In genomic region chr4:102439835-102440234, GRCh38 we compare ENCODE assay signal across 10 cellular contexts.
DNase-seq lines count a peak whose midpoint lies in the region; ATAC-seq and TF ChIP-seq lines count a peak whose summit lies in the region.
"Had no signal": no experiment of that assay in that cellular context is flagged by ENCODE, and none has a peak within 500 bp of the region (broad histone marks: within the 10 kb centered on the region; RNA-seq: fewer than 3 reads in every experiment).

No MANE protein-coding gene starts in this region.

- H3K27ac ChIP-seq in GM23248 (peak overlapping the region; percentile 94), body of pancreas (no peak overlapping the region), suprapubic skin (peak overlapping the region; percentile 81)

- TF ChIP-seq EP300 in suprapubic skin (IDR thresholded peaks at IDR 0.05) = no peak

- TF ChIP-seq POLR2A in body of pancreas (IDR thresholded peaks at IDR 0.05) = no peak
- no peak for TF ChIP-seq POLR2A in suprapubic skin (IDR thresholded peaks at IDR 0.05)

- POLR2A ChIA-PET in naive thymus-derived CD8-positive, alpha-beta T cell (lab: Charles Lee) = no interaction called here

- peak overlapping the region; percentile 84 for H3K9ac ChIP-seq in GM23248

- TF ChIP-seq CTCF in body of pancreas (IDR thresholded peaks at IDR 0.05) (no peak), suprapubic skin (IDR thresholded peaks at IDR 0.05) (no peak)

- in situ Hi-C loops in GM23248 (cut with MboI) = loop anchor here (10.0 kb wide), 1 partner anchor 565 kb away; no protein-coding TSS in a partner anchor

- H3K27ac Mint-ChIP-seq in naive thymus-derived CD8-positive, alpha-beta T cell = no peak overlapping the region
- H3K27ac Mint-ChIP-seq: memory B cell had no signal

- intact Hi-C loops in body of pancreas (cut with DNase I) = no loop called here

- no peaks in the 10 kb centered on the region for H4K20me1 ChIP-seq in GM23248 (ENCODE audit: insufficient read depth)

- peak overlapping the region; percentile 60; the same call in 1 of the 2 replicates for H2AFZ ChIP-seq in GM23248

- H3K27me3 ChIP-seq in GM23248 (replicated peaks; ENCODE audit: insufficient read depth) (no peaks in the 10 kb centered on the region), body of pancreas (no peaks in the 10 kb centered on the region), suprapubic skin (no peaks in the 10 kb centered on the region)

- H3K4me3 ChIP-seq in GM23248 = peak overlapping the region; percentile 54
- H3K4me3 ChIP-seq in body of pancreas = no peak overlapping the region
- no peak overlapping the region for H3K4me3 ChIP-seq in suprapubic skin

- no peaks in the 10 kb centered on the region for H3K9me2 ChIP-seq in GM23248 (ENCODE audit: insufficient read depth)

- no peaks in the 10 kb centered on the region for H3K4me1 Mint-ChIP-seq in naive thymus-derived CD8-positive, alpha-beta T cell
- H3K4me1 Mint-ChIP-seq: memory B cell had no signal

- H3K9me3 ChIP-seq in GM23248 (ENCODE audit: low read depth) (no peaks in the 10 kb centered on the region), body of pancreas (no peaks in the 10 kb centered on the region), suprapubic skin (peaks cover under 1% of the 10 kb centered on the region)

- ATAC-seq in body of pancreas (peak; percentile 30), GM18868 (IDR thresholded peaks at IDR 0.05; ENCODE audit: unreplicated experiment) (no peak)
- ATAC-seq in naive thymus-derived CD8-positive, alpha-beta T cell = no peak

- peaks cover 18% of the 10 kb centered on the region for H3F3A ChIP-seq in GM23248 (ENCODE audit: insufficient read depth)

- H3K36me3 ChIP-seq in GM23248 (ENCODE audit: low read depth) (no peaks in the 10 kb centered on the region), body of pancreas (replicated peaks in 1 of 2; ENCODE audit: insufficient read depth in 1 of 2, low read depth in 2 of 2) (no peaks in the 10 kb centered on the region), suprapubic skin (no peaks in the 10 kb centered on the region)

- H3K9me3 Mint-ChIP-seq in naive thymus-derived CD8-positive, alpha-beta T cell = no peaks in the 10 kb centered on the region
- H3K9me3 Mint-ChIP-seq: memory B cell had no signal

- no peaks in the 10 kb centered on the region for H3K79me2 ChIP-seq in GM23248 (ENCODE audit: insufficient read depth)

- H3K4me2 ChIP-seq in GM23248 (ENCODE audit: unreplicated experiment) = peak overlapping the region; percentile 79

- H3K4me3 Mint-ChIP-seq in naive thymus-derived CD8-positive, alpha-beta T cell = no peak overlapping the region
- H3K4me3 Mint-ChIP-seq: memory B cell had no signal

- no peaks in the 10 kb centered on the region for H3K27me3 Mint-ChIP-seq in naive thymus-derived CD8-positive, alpha-beta T cell

- DNase-seq in GM23248 (peak; percentile 83), body of pancreas (peak in 1 of 4 donors; percentile 5), iris pigment epithelial cell (ENCODE audit: low read depth) (peak; percentile 93), suprapubic skin (ENCODE audit: low spot score in 2 of 2) (no peak), RKO (ENCODE audit: low spot score) (no peak), NCI-H510A treated with DMSO at 0.1 percent for 48 hours (lab: John Stamatoyannopoulos, UW) (no peak)
- DNase-seq in naive thymus-derived CD8-positive, alpha-beta T cell = no peak
- DNase-seq: stimulated activated CD4-positive, alpha-beta T cell treated with anti-CD3 and anti-CD28 coated beads, Interleukin-2, amount 100 ng/mL, for 24 hours had no signal

- H3K4me1 ChIP-seq in GM23248 (ENCODE audit: insufficient read depth) = peaks cover 22% of the 10 kb centered on the region
- peaks cover 29% of the 10 kb centered on the region for H3K4me1 ChIP-seq in body of pancreas
- H3K4me1 ChIP-seq in suprapubic skin = peaks cover 18% of the 10 kb centered on the region

- no peaks in the 10 kb centered on the region for H3K36me3 Mint-ChIP-seq in naive thymus-derived CD8-positive, alpha-beta T cell
- H3K36me3 Mint-ChIP-seq: memory B cell had no signal

Comparison
In these comparisons a context has a peak if more than half of its experiments do, and no peak if none do; other contexts are left out.
1. DNase-seq: peak in GM23248 (single experiment) and iris pigment epithelial cell (single experiment); none in suprapubic skin (0 of 2), RKO (single experiment), NCI-H510A treated with DMSO at 0.1 percent for 48 hours (single experiment) and naive thymus-derived CD8-positive, alpha-beta T cell (0 of 10).
2. H3K27ac ChIP-seq: peak in GM23248 (single experiment) and suprapubic skin (single experiment); none in body of pancreas (0 of 4).